ENCODE assay signal across 9 cellular contexts in genomic region chr1:202998836-202999750, GRCh38. TPM values are rescaled to one million over a fixed set of nuclear protein-coding genes. Genes with fewer than 3 reads are reported as not detected.
DNase-seq lines count a peak whose midpoint lies in the region; ATAC-seq and TF ChIP-seq lines count a peak whose summit lies in the region.
"Had no signal": no experiment of that assay in that cellular context is flagged by ENCODE, and none has a peak within 500 bp of the region (broad histone marks: within the 10 kb centered on the region; RNA-seq: fewer than 3 reads in every experiment).

No MANE protein-coding gene starts in this region.

- H3K4me3 ChIP-seq in endodermal cell (ENCODE audit: low read length) = no peak overlapping the region
- no peak overlapping the region for H3K4me3 ChIP-seq in testis

- H3K9me3 ChIP-seq in endodermal cell (ENCODE audit: control insufficient read depth, low read length) (no peaks in the 10 kb centered on the region), testis (no peaks in the 10 kb centered on the region)

- peak; percentile 86 for TF ChIP-seq CTCF in activated CD8-positive, alpha-beta T cell treated with anti-CD3 and anti-CD28 coated beads for 36 hours (IDR thresholded peaks at IDR 0.05)
- peak; percentile 91 for TF ChIP-seq CTCF in endodermal cell (conservative IDR thresholded peaks at IDR 0.05)
- peak; percentile 84 for TF ChIP-seq CTCF in nephron progenitor cell (IDR thresholded peaks at IDR 0.05)
- peak; percentile 62 to 88 (median 77) for TF ChIP-seq CTCF in testis (IDR thresholded peaks at IDR 0.05)

- no peaks in the 10 kb centered on the region for H3K36me3 ChIP-seq in endodermal cell (ENCODE audit: control insufficient read depth, insufficient read depth, low read length)
- H3K36me3 ChIP-seq in testis (ENCODE audit: low read depth, missing control alignments) = no peaks in the 10 kb centered on the region

- DNase-seq in AG20443 (ENCODE audit: low spot score) (peak; percentile 50), H4 (ENCODE audit: low spot score) (peak; percentile 21), NCI-H774 (lab: John Stamatoyannopoulos, UW) (peak; percentile 43), endodermal cell (peak; percentile 78), nephron progenitor cell (peak; percentile 65), testis (peak; percentile 86)
- DNase-seq in activated CD8-positive, alpha-beta T cell treated with anti-CD3 and anti-CD28 coated beads for 36 hours = peak; percentile 85

- H3K27ac ChIP-seq in endodermal cell (ENCODE audit: low read depth, low read length) = no peak overlapping the region
- H3K27ac ChIP-seq in testis = no peak overlapping the region

- peaks cover 25% of the 10 kb centered on the region for H3K27me3 Mint-ChIP-seq in activated CD8-positive, alpha-beta T cell treated with anti-CD3 and anti-CD28 coated beads for 36 hours
- peaks cover 13% of the 10 kb centered on the region for H3K27me3 Mint-ChIP-seq in endodermal cell (ENCODE audit: insufficient read depth)
- peaks cover 41% of the 10 kb centered on the region for H3K27me3 Mint-ChIP-seq in nephron progenitor cell (ENCODE audit: low read depth, poor library complexity)

- no peak overlapping the region for H3K27ac Mint-ChIP-seq in activated CD8-positive, alpha-beta T cell treated with anti-CD3 and anti-CD28 coated beads for 36 hours
- H3K27ac Mint-ChIP-seq in endodermal cell (no peak overlapping the region), nephron progenitor cell (no peak overlapping the region)
- H3K27ac Mint-ChIP-seq: stimulated activated naive CD8-positive, alpha-beta T cell treated with anti-CD3 and anti-CD28 coated beads, Interleukin-15, Interleukin-2, amounts not matched to agents 100 ng/mL and 50 ng/mL, for 24 hours had no signal

- H3K9me3 Mint-ChIP-seq in activated CD8-positive, alpha-beta T cell treated with anti-CD3 and anti-CD28 coated beads for 36 hours = no peaks in the 10 kb centered on the region
- peaks cover 3% of the 10 kb centered on the region for H3K9me3 Mint-ChIP-seq in endodermal cell
- no peaks in the 10 kb centered on the region for H3K9me3 Mint-ChIP-seq in nephron progenitor cell
- H3K9me3 Mint-ChIP-seq: stimulated activated naive CD8-positive, alpha-beta T cell treated with anti-CD3 and anti-CD28 coated beads, Interleukin-15, Interleukin-2, amounts not matched to agents 100 ng/mL and 50 ng/mL, for 24 hours had no signal

- no peak for TF ChIP-seq POLR2A in testis (IDR thresholded peaks at IDR 0.05)

- H3K36me3 Mint-ChIP-seq in activated CD8-positive, alpha-beta T cell treated with anti-CD3 and anti-CD28 coated beads for 36 hours (ENCODE audit: low read depth) = no peaks in the 10 kb centered on the region
- no peaks in the 10 kb centered on the region for H3K36me3 Mint-ChIP-seq in endodermal cell (ENCODE audit: low read depth)
- no peaks in the 10 kb centered on the region for H3K36me3 Mint-ChIP-seq in nephron progenitor cell (ENCODE audit: low read depth)

- CTCF ChIA-PET in activated CD8-positive, alpha-beta T cell treated with anti-CD3 and anti-CD28 coated beads for 36 hours (lab: Charles Lee) = interaction anchor here (0.6 to 4.4 kb wide), 48 partner anchors 8 to 279 kb away, joined by 3 to 44 read pairs (median 4); partner anchors contain the start of genes KLHL12, RABIF and TMEM183A

- POLR2A ChIA-PET in activated CD8-positive, alpha-beta T cell treated with anti-CD3 and anti-CD28 coated beads for 36 hours (lab: Charles Lee) = interaction anchor here (1.1 to 1.5 kb wide), 2 partner anchors 29 kb away, joined by 3 to 4 read pairs; no protein-coding TSS in a partner anchor

- ATAC-seq in activated CD8-positive, alpha-beta T cell treated with anti-CD3 and anti-CD28 coated beads for 36 hours = peak; percentile 49
- ATAC-seq in HG03342 (IDR thresholded peaks at IDR 0.05; ENCODE audit: unreplicated experiment) = no peak

- intact Hi-C loops in activated CD8-positive, alpha-beta T cell treated with anti-CD3 and anti-CD28 coated beads for 36 hours (cut with micrococcal nuclease) = loop anchor here (10.0 kb wide), 1 partner anchor 114 kb away; the partner anchor contains the start of gene RABIF
- intact Hi-C loops in testis (cut with DNase I; ENCODE audit: low total_unique reads) = no loop called here

- H3K4me3 Mint-ChIP-seq in activated CD8-positive, alpha-beta T cell treated with anti-CD3 and anti-CD28 coated beads for 36 hours = peak overlapping the region; percentile 49
- H3K4me3 Mint-ChIP-seq in endodermal cell (no peak overlapping the region), nephron progenitor cell (no peak overlapping the region)
- H3K4me3 Mint-ChIP-seq: stimulated activated naive CD8-positive, alpha-beta T cell treated with anti-CD3 and anti-CD28 coated beads, Interleukin-15, Interleukin-2, amounts not matched to agents 100 ng/mL and 50 ng/mL, for 24 hours had no signal

- 73 to 78% methylated on average over 14 of the region's 14 CpGs for WGBS in endodermal cell (ENCODE audit: insufficient coverage in 1 of 2, insufficient read length in 1 of 2), 2 experiments
- 36 to 38% methylated on average over 14 of the region's 14 CpGs for WGBS in testis, 2 donors

- H3K27me3 ChIP-seq in endodermal cell (ENCODE audit: control insufficient read depth, insufficient read depth, low read length, poor library complexity, severe bottlenecking) (peaks cover 25% of the 10 kb centered on the region), testis (no peaks in the 10 kb centered on the region)

- no peaks in the 10 kb centered on the region for H3K4me1 ChIP-seq in endodermal cell (ENCODE audit: control insufficient read depth, insufficient read depth, low read length)
- peaks cover 12% of the 10 kb centered on the region for H3K4me1 ChIP-seq in testis

- H3K4me1 Mint-ChIP-seq in activated CD8-positive, alpha-beta T cell treated with anti-CD3 and anti-CD28 coated beads for 36 hours (ENCODE audit: low read depth) = peaks cover 8% of the 10 kb centered on the region
- H3K4me1 Mint-ChIP-seq in endodermal cell (peaks cover 9% of the 10 kb centered on the region), nephron progenitor cell (peaks cover 6% of the 10 kb centered on the region)

- H3K9ac ChIP-seq in endodermal cell (ENCODE audit: extremely low read depth, low read length, poor library complexity, severe bottlenecking) = no peak overlapping the region

RNA-seq across cellular contexts. Expression of gene TMEM183A, which starts 8.1 kb away (rescaled TPM):
- total RNA-seq in H4 (2014; rRNA removed; shearing (Covaris generic)) = 82.8 and 82.9 TPM in 2 replicates
- 10 to 100 TPM; 76.5 to 82.2 TPM for total RNA-seq in activated CD8-positive, alpha-beta T cell treated with anti-CD3 and anti-CD28 coated beads for 36 hours
- total RNA-seq in endodermal cell (10 to 100 TPM; 88.9 to 89.7 TPM), testis (100 to 1,000 TPM; 129 to 135 TPM)
- polyA plus RNA-seq in endodermal cell (2013, experiment 1 of 2) = 76.9 TPM
- polyA plus RNA-seq in endodermal cell (2013, experiment 2 of 2) = 71.9 TPM
- 114 TPM for polyA plus RNA-seq in testis (ENCODE audit: insufficient read depth, low read depth, low replicate concordance)

RNA-seq across cellular contexts. Expression of gene PPFIA4, which starts 27.2 kb away (rescaled TPM):
- 0.27 and 1.1 TPM in 2 replicates for total RNA-seq in H4 (2014; rRNA removed; shearing (Covaris generic))
- total RNA-seq in activated CD8-positive, alpha-beta T cell treated with anti-CD3 and anti-CD28 coated beads for 36 hours = 10 to 100 TPM; 78.8 to 79.9 TPM
- total RNA-seq in endodermal cell = 10 to 100 TPM in 1 of 2 donors, 1 to 10 TPM in 1; 8.4 to 12.1 TPM
- polyA plus RNA-seq in endodermal cell (2013, experiment 1 of 2) = 10.6 TPM
- polyA plus RNA-seq in endodermal cell (2013, experiment 2 of 2) = 9.6 TPM
- 10 to 100 TPM; 27.2 to 33.1 TPM for total RNA-seq in testis
- polyA plus RNA-seq in testis (ENCODE audit: insufficient read depth, low read depth, low replicate concordance) = 6.6 TPM

RNA-seq across cellular contexts. Expression of gene CYB5R1, which starts 32.0 kb away (rescaled TPM):
- 38.8 and 42.4 TPM in 2 replicates for total RNA-seq in H4 (2014; rRNA removed; shearing (Covaris generic))
- total RNA-seq in activated CD8-positive, alpha-beta T cell treated with anti-CD3 and anti-CD28 coated beads for 36 hours = 10 to 100 TPM; 13.6 to 14.0 TPM
- 10 to 100 TPM; 15.7 to 18.0 TPM for total RNA-seq in endodermal cell
- 26.7 TPM for polyA plus RNA-seq in endodermal cell (2013, experiment 1 of 2)
- polyA plus RNA-seq in endodermal cell (2013, experiment 2 of 2) = 25.8 TPM
- total RNA-seq in testis = 100 to 1,000 TPM; 191 to 281 TPM
- 145 TPM for polyA plus RNA-seq in testis (ENCODE audit: insufficient read depth, low read depth, low replicate concordance)

RNA-seq across cellular contexts. Expression of gene ADIPOR1, which starts 41.0 kb away (rescaled TPM):
- 115 and 122 TPM in 2 replicates for total RNA-seq in H4 (2014; rRNA removed; shearing (Covaris generic))
- total RNA-seq in activated CD8-positive, alpha-beta T cell treated with anti-CD3 and anti-CD28 coated beads for 36 hours = 10 to 100 TPM; 64.8 to 67.0 TPM
- 10 to 100 TPM; 68.1 to 79.7 TPM for total RNA-seq in endodermal cell
- 62.2 TPM for polyA plus RNA-seq in endodermal cell (2013, experiment 1 of 2)
- polyA plus RNA-seq in endodermal cell (2013, experiment 2 of 2) = 57.5 TPM
- total RNA-seq in testis = 100 to 1,000 TPM; 157 to 164 TPM
- 114 TPM for polyA plus RNA-seq in testis (ENCODE audit: insufficient read depth, low read depth, low replicate concordance)

Comparison
In these comparisons a context has a peak if more than half of its experiments do, and no peak if none do; other contexts are left out.
1. DNase-seq: peak in every context shown above with its lines; median percentile 86 in testis; 85 in activated CD8-positive, alpha-beta T cell treated with anti-CD3 and anti-CD28 coated beads for 36 hours; 78 in endodermal cell; 65 in nephron progenitor cell; 50 in AG20443; 43 in NCI-H774; 21 in H4.